In genomic region chr5:157497875-157498611, GRCh38 we compare ENCODE assay signal across 20 cellular contexts. TPM values are rescaled to one million over a fixed set of nuclear protein-coding genes. Genes with fewer than 3 reads are reported as not detected.
DNase-seq lines count a peak whose midpoint lies in the region; ATAC-seq and TF ChIP-seq lines count a peak whose summit lies in the region.
"Had no signal": no experiment of that assay in that cellular context is flagged by ENCODE, and none has a peak within 500 bp of the region (broad histone marks: within the 10 kb centered on the region; RNA-seq: fewer than 3 reads in every experiment).

No MANE protein-coding gene starts in this region.

- CTCF ChIA-PET in HEK293 (lab: Yijun Ruan, JAX): interaction anchor here (0.6 kb wide), 1 partner anchor 67 kb away, joined by 3 read pairs; no protein-coding TSS in a partner anchor

- no peaks in the 10 kb centered on the region for H3K36me3 ChIP-seq in HEK293 (ENCODE audit: control insufficient read depth in 2 of 2, insufficient read depth in 1 of 2, low read length in 2 of 2)

- no peak for TF ChIP-seq CTCF in HEK293 (tag by site-specific recombination; IDR thresholded peaks at IDR 0.05)
- TF ChIP-seq CTCF in GM13977 (IDR thresholded peaks at IDR 0.05; ENCODE audit: extremely low read depth, insufficient read depth, missing control alignments): no peak

- DNase-seq in NCI-H82 (lab: John Stamatoyannopoulos, UW) (peak; percentile 3), NCI-H82 treated with DMSO at 0.1 percent for 48 hours (lab: John Stamatoyannopoulos, UW; ENCODE audit: unreplicated experiment) (no peak), NCI-H2196 treated with DMSO at 0.1 percent for 48 hours (lab: John Stamatoyannopoulos, UW; ENCODE audit: unreplicated experiment) (peak; percentile 46), naive B cell (no peak), GM13977 (ENCODE audit: low spot score) (no peak)
- DNase-seq: activated CD4-positive, alpha-beta T cell treated with anti-CD3 and anti-CD28 coated beads, Interleukin-2, amount 10 ng/mL, durations not matched to agents 24 days and 14 days; activated effector memory CD4-positive, alpha-beta T cell treated with Interleukin-2 at 50 U/mL for 16 hours; brain microvascular endothelial cell; CD4-positive, CD25-positive, alpha-beta regulatory T cell; DND-41; H7; midbrain; nephron progenitor cell; SHP77 had no signal

- ATAC-seq in naive B cell (ENCODE audit: low read depth in 2 of 2): no peak
- no peak for ATAC-seq in GM21515 (IDR thresholded peaks at IDR 0.05; ENCODE audit: unreplicated experiment)
- ATAC-seq in HG03095 (IDR thresholded peaks at IDR 0.05; ENCODE audit: unreplicated experiment): no peak

- POLR2A ChIA-PET in HEK293 (lab: Yijun Ruan, JAX): no interaction called here

- H3K4me3 ChIP-seq in HEK293 (ENCODE audit: low read depth, low read length): no peak overlapping the region
- H3K4me3 ChIP-seq: coronary artery had no signal

- H3K9me3 Mint-ChIP-seq in naive B cell: peaks cover 0 to 5% (median 0%) of the 10 kb centered on the region in 7 donors
- H3K9me3 Mint-ChIP-seq: activated CD4-positive, alpha-beta T cell treated with anti-CD3 and anti-CD28 coated beads, Interleukin-2, amount 10 ng/mL, durations not matched to agents 24 days and 14 days; CD4-positive, CD25-positive, alpha-beta regulatory T cell; nephron progenitor cell; T-helper 1 cell treated with Interleukin-12 subunit alpha and Interleukin-12 subunit beta and Interleukin-4 antibody, amounts not matched to agents 30 μg/mL and 1 μg/mL, for 36 hours had no signal

- no peak overlapping the region for H3K27ac ChIP-seq in HEK293 (ENCODE audit: extremely low read depth, low read depth, low read length)
- H3K27ac ChIP-seq: brain microvascular endothelial cell, KMS-11 had no signal

- no peaks in the 10 kb centered on the region for H3K27me3 Mint-ChIP-seq in naive B cell
- H3K27me3 Mint-ChIP-seq: activated CD4-positive, alpha-beta T cell treated with anti-CD3 and anti-CD28 coated beads, Interleukin-2, amount 10 ng/mL, durations not matched to agents 24 days and 14 days; CD4-positive, CD25-positive, alpha-beta regulatory T cell had no signal

- H3K27ac Mint-ChIP-seq in naive B cell: peak overlapping the region in 5 of 6 donors; percentile 51 to 91 (median 83)
- H3K27ac Mint-ChIP-seq: nephron progenitor cell had no signal

- H3K4me3 Mint-ChIP-seq in naive B cell: peak overlapping the region in 1 of 8 donors; percentile 9
- H3K4me3 Mint-ChIP-seq: activated CD4-positive, alpha-beta T cell treated with anti-CD3 and anti-CD28 coated beads, Interleukin-2, amount 10 ng/mL, durations not matched to agents 24 days and 14 days; CD4-positive, CD25-positive, alpha-beta regulatory T cell; nephron progenitor cell; T-helper 1 cell treated with Interleukin-12 subunit alpha and Interleukin-12 subunit beta and Interleukin-4 antibody, amounts not matched to agents 30 μg/mL and 1 μg/mL, for 36 hours had no signal

- no peaks in the 10 kb centered on the region for H3K9me3 ChIP-seq in HEK293 (ENCODE audit: control insufficient read depth, insufficient read depth, low read depth, low read length)

- peaks cover 53 to 79% (median 62%) of the 10 kb centered on the region in 3 donors for H3K4me1 Mint-ChIP-seq in naive B cell

- in situ Hi-C loops in GM13977 (cut with MboI; ENCODE audit: low pct_unique_long_range_greater_than_20kb, low sequenced_read_pairs, unreplicated experiment): no loop called here

- peaks cover 43 to 51% of the 10 kb centered on the region in 2 donors for H3K36me3 Mint-ChIP-seq in naive B cell

- H3K4me1 ChIP-seq in HEK293 (ENCODE audit: control insufficient read depth, insufficient read depth, low read length): no peaks in the 10 kb centered on the region

TF ChIP-seq in HEK293, 187 proteins besides CTCF, POLR2A, EP300 and RAD21:
- peak; percentile 40; the same call in 1 of the 2 replicates for TF ChIP-seq ZIC2 (tag by site-specific recombination; IDR thresholded peaks at IDR 0.05)
- no peak for TF ChIP-seq TRIM28 (IDR thresholded peaks at IDR 0.05; ENCODE audit: borderline replicate concordance, low read length)

RNA-seq across cellular contexts. Expression of gene NIPAL4, which starts 38.0 kb away (rescaled TPM):
- 10 to 100 TPM in 3 of 6 donors, 1 to 10 TPM in 3; 3.5 to 15.7 (median 10.3) TPM for polyA plus RNA-seq in naive B cell (ENCODE audit: low read depth in 6 of 6)

Comparison
In these comparisons a context has a peak if more than half of its experiments do, and no peak if none do; other contexts are left out.
1. DNase-seq: peak in NCI-H82 (single experiment) and NCI-H2196 treated with DMSO at 0.1 percent for 48 hours (single experiment); none in NCI-H82 treated with DMSO at 0.1 percent for 48 hours (single experiment), naive B cell (single experiment) and GM13977 (single experiment).